19 cellular contexts compared by ENCODE assay signal in genomic region chr4:87977521-87978278, GRCh38. TPM values are rescaled to one million over a fixed set of nuclear protein-coding genes. Genes with fewer than 3 reads are reported as not detected.
DNase-seq lines count a peak whose midpoint lies in the region; ATAC-seq, FAIRE-seq and TF ChIP-seq lines count a peak whose summit lies in the region.
"Had no signal": no experiment of that assay in that cellular context is flagged by ENCODE, and none has a peak within 500 bp of the region (broad histone marks: within the 10 kb centered on the region; RNA-seq: fewer than 3 reads in every experiment).

No MANE protein-coding gene starts in this region.

- H3K27ac Mint-ChIP-seq in type B pancreatic cell: no peak overlapping the region

- no peak for FAIRE-seq in HepG2 (lab: Jason Lieb, UNC)
- FAIRE-seq: A204.1 had no signal

- H2AFZ ChIP-seq in HepG2 (ENCODE audit: low read length): peak overlapping the region; percentile 44

- H3K9me3 Mint-ChIP-seq in type B pancreatic cell: no peaks in the 10 kb centered on the region

- TF ChIP-seq RAD21 in HepG2 (CRISPR knock-in tag; IDR thresholded peaks at IDR 0.05): no peak

- POLR2A ChIA-PET in HepG2 (lab: Yijun Ruan, JAX): no interaction called here

- TF ChIP-seq POLR2A in HepG2 (IDR thresholded peaks at IDR 0.05; ENCODE audit: insufficient read depth in 1 of 2, low read depth in 2 of 2, low read length in 2 of 2) (no peak), right lobe of liver (IDR thresholded peaks at IDR 0.05) (no peak)

- peaks cover 15% of the 10 kb centered on the region for H3K79me2 ChIP-seq in HepG2 (ENCODE audit: insufficient read depth, low read length)

- no peaks in the 10 kb centered on the region for H3K9me3 ChIP-seq in HepG2 (ENCODE audit: low read length)
- H3K9me3 ChIP-seq in right lobe of liver: no peaks in the 10 kb centered on the region
- H3K9me3 ChIP-seq: gastroesophageal sphincter had no signal

- H3K4me2 ChIP-seq in HepG2 (ENCODE audit: low read depth, low read length): peak overlapping the region; percentile 90

- H3K36me3 Mint-ChIP-seq in type B pancreatic cell: no peaks in the 10 kb centered on the region

- no peak for TF ChIP-seq EP300 in HepG2 (IDR thresholded peaks at IDR 0.05; ENCODE audit: low read depth in 2 of 2, low read length in 2 of 2)
- TF ChIP-seq EP300 in HepG2 (CRISPR knock-in tag; IDR thresholded peaks at IDR 0.05; ENCODE audit: borderline replicate concordance): no peak

- no TSS peak for BruUV-seq in HepG2 (replicated peaks; lab: Mats Ljungman, UMichigan)

- DNase-seq in HepG2 (ENCODE audit: low spot score) (no peak), right lobe of liver (no peak), epithelial cell of proximal tubule (ENCODE audit: low read depth) (no peak), midbrain (lab: John Stamatoyannopoulos, UW) (peak; percentile 87), type B pancreatic cell (ENCODE audit: extremely low spot score, unreplicated experiment) (no peak), DMS 273 (lab: John Stamatoyannopoulos, UW; ENCODE audit: unreplicated experiment) (no peak), D341Med (ENCODE audit: low spot score) (no peak)
- DNase-seq: amniotic stem cell; effector CD4-positive, alpha-beta T cell; GDM1; NCI-H1417; NCI-H2171; NCI-H82; right cardiac atrium had no signal

- WGBS in HepG2 (ENCODE audit: low lambda C conversion rate): 71% methylated on average over 5 of the region's 5 CpGs
- WGBS in right lobe of liver (ENCODE audit: insufficient coverage, low coverage, low lambda C conversion rate, missing lambda C conversion rate): 47% methylated on average over 4 of the region's 5 CpGs

- in situ Hi-C loops in HepG2 (cut with HindIII; ENCODE audit: extremely low pct_ligation_motif_present, low pct_unique_long_range_greater_than_20kb): loop anchor here (5.0 to 25.0 kb wide), 3 partner anchors 120 to 440 kb away; partner anchors contain the start of gene SPARCL1

- no peak for ATAC-seq in HepG2
- no peak for ATAC-seq in right lobe of liver
- ATAC-seq in HG02870 (IDR thresholded peaks at IDR 0.05; ENCODE audit: unreplicated experiment): no peak
- ATAC-seq: esophagus mucosa, gastroesophageal sphincter, HCT116, right cardiac atrium had no signal

- CTCF ChIA-PET in HepG2 (lab: Yijun Ruan, JAX; ENCODE audit: low intra/inter-chr PET ratio, low total read pairs): no interaction called here

- H3K9ac ChIP-seq in HepG2 (ENCODE audit: insufficient read depth, low read depth, low read length): no peak overlapping the region

- H3K4me3 ChIP-seq in HepG2 (replicated peaks in 1 of 3; ENCODE audit: insufficient read depth in 1 of 3, low read depth in 2 of 3, low read length in 3 of 3) (peak overlapping the region in 1 of 3 experiments; percentile 27; a peak in 2 of 6 replicates), right lobe of liver (no peak overlapping the region), epithelial cell of proximal tubule (ENCODE audit: low read depth, low read length) (peak overlapping the region; percentile 87)
- H3K4me3 ChIP-seq: gastroesophageal sphincter had no signal

- H3K4me1 ChIP-seq in HepG2 (ENCODE audit: insufficient read depth, low read length) (peaks cover 54% of the 10 kb centered on the region), right lobe of liver (peaks cover 0 to 21% (median 8%) of the 10 kb centered on the region in 4 donors)

- H3K27me3 Mint-ChIP-seq in type B pancreatic cell: peaks cover 9% of the 10 kb centered on the region

- TF ChIP-seq CTCF in HepG2 (CRISPR knock-in tag; IDR thresholded peaks at IDR 0.05) (no peak), right lobe of liver (IDR thresholded peaks at IDR 0.05) (no peak), epithelial cell of proximal tubule (conservative IDR thresholded peaks at IDR 0.05; ENCODE audit: low read depth, low read length) (no peak), type B pancreatic cell (conservative IDR thresholded peaks at IDR 0.05) (no peak)

- peaks cover 15% of the 10 kb centered on the region for H3K4me1 Mint-ChIP-seq in type B pancreatic cell (ENCODE audit: unreplicated experiment)

- H3K27me3 ChIP-seq in HepG2 (ENCODE audit: control insufficient read depth in 1 of 2, insufficient read depth in 2 of 2, low read length in 2 of 2) (no peaks in the 10 kb centered on the region), right lobe of liver (no peaks in the 10 kb centered on the region)
- H3K27me3 ChIP-seq: gastroesophageal sphincter had no signal

- H4K20me1 ChIP-seq in HepG2 (ENCODE audit: insufficient read depth, low read length): no peaks in the 10 kb centered on the region

- H3K36me3 ChIP-seq in HepG2 (replicated peaks in 1 of 2; ENCODE audit: control insufficient read depth in 1 of 2, insufficient read depth in 2 of 2, low read length in 2 of 2) (peaks cover 3 to 17% of the 10 kb centered on the region in 2 experiments; a peak in 4 of 5 replicates), right lobe of liver (no peaks in the 10 kb centered on the region)
- H3K36me3 ChIP-seq: gastroesophageal sphincter had no signal

- intact Hi-C loops in HepG2 (cut with micrococcal nuclease; ENCODE audit: unreplicated experiment): loop anchor here (5.0 kb wide), 1 partner anchor 235 kb away; no protein-coding TSS in a partner anchor
- intact Hi-C loops in right lobe of liver (cut with DNase I): no loop called here

- H3K4me3 Mint-ChIP-seq in type B pancreatic cell: peak overlapping the region; percentile 37

- H3K27ac ChIP-seq in HepG2 (ENCODE audit: extremely low read length, insufficient read depth, low read length): no peak overlapping the region
- H3K27ac ChIP-seq in right lobe of liver: no peak overlapping the region
- H3K27ac ChIP-seq: gastroesophageal sphincter had no signal

TF ChIP-seq in HepG2, 621 proteins besides CTCF, POLR2A, EP300 and RAD21 (continues in another document):
- 0 out of 2 replicates have a peak, but pooled peaks have one; percentile 33 for TF ChIP-seq POLR2G (IDR thresholded peaks at IDR 0.05; ENCODE audit: low read depth, low read length)
- TF ChIP-seq SOX13 (IDR thresholded peaks at IDR 0.05): no peak
- TF ChIP-seq SOX13 (CRISPR knock-in tag; conservative IDR thresholded peaks at IDR 0.05 in 1 of 2, IDR thresholded peaks at IDR 0.05 in 1 of 2): peak in 1 of 2 experiments; percentile 31; a peak in 1 of 4 replicates

RNA-seq across cellular contexts. Expression of gene SPP1, which starts 2.2 kb away (rescaled TPM):
- total RNA-seq in HepG2 (2016; rRNA removed; fragmentation: Illumina TruSeq; extraction: Trizol) (418 and 788 TPM in 2 replicates), right lobe of liver (100 to 1,000 TPM in 1 of 6 experiments, 10 to 100 TPM in 2, 1 to 10 TPM in 3; 6.0 to 240 (median 15.5) TPM), epithelial cell of proximal tubule (112 and 694 TPM in 2 replicates), type B pancreatic cell (ENCODE audit: low replicate concordance) (375 and 445 TPM in 2 replicates)
- total RNA-seq in HepG2 (2016; cell fraction: cytosol; rRNA removed; fragmentation: Illumina TruSeq; extraction: Trizol; ENCODE audit: low read depth): 44.1 and 44.9 TPM in 2 replicates
- 406 and 814 TPM in 2 replicates for total RNA-seq in HepG2 (2016; cell fraction: insoluble cytoplasmic fraction; rRNA removed; fragmentation: Illumina TruSeq; extraction: Trizol)
- 68.4 and 71.3 TPM in 2 replicates for total RNA-seq in HepG2 (2016; cell fraction: membrane; rRNA removed; fragmentation: Illumina TruSeq; extraction: Trizol)
- total RNA-seq in HepG2 (2016; cell fraction: nucleus; rRNA removed; fragmentation: Illumina TruSeq; extraction: Trizol): 642 and 705 TPM in 2 replicates
- polyA plus RNA-seq in HepG2 (2011; rRNA removed): 258 and 682 TPM in 2 replicates
- 285 and 477 TPM in 2 replicates for polyA plus RNA-seq in HepG2 (2011; cell fraction: cytosol; rRNA removed)
- 82.2 and 146 TPM in 2 replicates for polyA plus RNA-seq in HepG2 (2011; cell fraction: nucleus; rRNA removed)
- 66.0 and 113 TPM in 2 replicates for polyA plus RNA-seq in HepG2 (2012)
- polyA plus RNA-seq in HepG2 (2016; cell fraction: cytosol; fragmentation: Illumina TruSeq; extraction: Trizol; ENCODE audit: low read depth): 58.0 and 61.3 TPM in 2 replicates
- polyA plus RNA-seq in HepG2 (2016; cell fraction: insoluble cytoplasmic fraction; fragmentation: Illumina TruSeq; extraction: Trizol; ENCODE audit: low read depth): 480 and 506 TPM in 2 replicates
- polyA plus RNA-seq in HepG2 (2016; cell fraction: membrane; fragmentation: Illumina TruSeq; extraction: Trizol; ENCODE audit: low read depth): 68.7 and 70.1 TPM in 2 replicates
- polyA plus RNA-seq in HepG2 (2016; cell fraction: nucleus; fragmentation: Illumina TruSeq; extraction: Trizol; ENCODE audit: insufficient read depth, low read depth): 1,156 and 1,237 TPM in 2 replicates
- polyA minus RNA-seq in HepG2 (2011; rRNA and poly(A)+ RNA removed; ENCODE audit: low replicate concordance): 457 TPM in 1 of 2 replicates, not detected in the other
- polyA minus RNA-seq in HepG2 (2011; cell fraction: cytosol; rRNA and poly(A)+ RNA removed): 146 and 227 TPM in 2 replicates
- polyA minus RNA-seq in HepG2 (2011; cell fraction: nucleus; rRNA and poly(A)+ RNA removed): 50.8 and 72.7 TPM in 2 replicates

RNA-seq across cellular contexts. Expression of gene PKD2, which starts 29.7 kb away (rescaled TPM):
- total RNA-seq in HepG2 (2016; rRNA removed; fragmentation: Illumina TruSeq; extraction: Trizol): 4.6 and 9.1 TPM in 2 replicates
- 7.4 TPM in 2 replicates for total RNA-seq in HepG2 (2016; cell fraction: cytosol; rRNA removed; fragmentation: Illumina TruSeq; extraction: Trizol; ENCODE audit: low read depth)
- 5.6 and 10.8 TPM in 2 replicates for total RNA-seq in HepG2 (2016; cell fraction: insoluble cytoplasmic fraction; rRNA removed; fragmentation: Illumina TruSeq; extraction: Trizol)
- total RNA-seq in HepG2 (2016; cell fraction: membrane; rRNA removed; fragmentation: Illumina TruSeq; extraction: Trizol): 3.7 and 5.3 TPM in 2 replicates
- 16.9 and 18.7 TPM in 2 replicates for total RNA-seq in HepG2 (2016; cell fraction: nucleus; rRNA removed; fragmentation: Illumina TruSeq; extraction: Trizol)
- polyA plus RNA-seq in HepG2 (2011; rRNA removed): 5.3 and 5.6 TPM in 2 replicates
- polyA plus RNA-seq in HepG2 (2011; cell fraction: cytosol; rRNA removed): 1.5 and 2.1 TPM in 2 replicates
- polyA plus RNA-seq in HepG2 (2011; cell fraction: nucleus; rRNA removed): 10.9 and 16.0 TPM in 2 replicates
- polyA plus RNA-seq in HepG2 (2012): 2.9 and 3.0 TPM in 2 replicates
- 0.50 and 0.62 TPM in 2 replicates for polyA plus RNA-seq in HepG2 (2016; cell fraction: cytosol; fragmentation: Illumina TruSeq; extraction: Trizol; ENCODE audit: low read depth)
- 3.5 and 3.6 TPM in 2 replicates for polyA plus RNA-seq in HepG2 (2016; cell fraction: insoluble cytoplasmic fraction; fragmentation: Illumina TruSeq; extraction: Trizol; ENCODE audit: low read depth)
- 1.1 and 1.4 TPM in 2 replicates for polyA plus RNA-seq in HepG2 (2016; cell fraction: membrane; fragmentation: Illumina TruSeq; extraction: Trizol; ENCODE audit: low read depth)
- polyA plus RNA-seq in HepG2 (2016; cell fraction: nucleus; fragmentation: Illumina TruSeq; extraction: Trizol; ENCODE audit: insufficient read depth, low read depth): 28.6 and 32.6 TPM in 2 replicates
- polyA minus RNA-seq in HepG2 (2011; rRNA and poly(A)+ RNA removed; ENCODE audit: low replicate concordance): 8.0 and 11.0 TPM in 2 replicates
- 2.7 and 4.8 TPM in 2 replicates for polyA minus RNA-seq in HepG2 (2011; cell fraction: cytosol; rRNA and poly(A)+ RNA removed)
- polyA minus RNA-seq in HepG2 (2011; cell fraction: nucleus; rRNA and poly(A)+ RNA removed): 24.5 and 25.1 TPM in 2 replicates
- total RNA-seq in right lobe of liver: 1 to 10 TPM; 5.5 to 9.0 (median 6.7) TPM
- total RNA-seq in epithelial cell of proximal tubule: 14.1 and 14.7 TPM in 2 replicates
- 47.5 and 54.5 TPM in 2 replicates for total RNA-seq in type B pancreatic cell (ENCODE audit: low replicate concordance)
